In genomic region chr2:142557391-142557790, GRCh38 we compare ENCODE assay signal across 33 cellular contexts.
DNase-seq lines count a peak whose midpoint lies in the region; ATAC-seq and TF ChIP-seq lines count a peak whose summit lies in the region.
"Had no signal": no experiment of that assay in that cellular context is flagged by ENCODE, and none has a peak within 500 bp of the region (broad histone marks: within the 10 kb centered on the region; RNA-seq: fewer than 3 reads in every experiment).

No MANE protein-coding gene starts in this region.

- no peak for ATAC-seq in GM23338
- peak; percentile 40; the same call in 1 of the 3 replicates for ATAC-seq in SK-N-SH treated with all-trans-retinoic acid at 6 μM for 48 hours
- ATAC-seq in HG02678 (IDR thresholded peaks at IDR 0.05; ENCODE audit: unreplicated experiment): no peak
- ATAC-seq: activated CD8-positive, alpha-beta T cell treated with anti-CD3 and anti-CD28 coated beads for 36 hours; K562; naive thymus-derived CD4-positive, alpha-beta T cell; sciatic nerve had no signal

- no peak overlapping the region for H3K9ac ChIP-seq in endodermal cell (ENCODE audit: extremely low read depth, low read length, poor library complexity, severe bottlenecking)
- no peak overlapping the region for H3K9ac ChIP-seq in neuronal stem cell (ENCODE audit: low read depth, low read length, poor library complexity)
- H3K9ac ChIP-seq: BLaER1 had no signal

- H3K27ac ChIP-seq in GM23338 (ENCODE audit: low read depth) (no peak overlapping the region), endodermal cell (ENCODE audit: low read depth, low read length) (peak overlapping the region; percentile 41), neuronal stem cell (replicated peaks; ENCODE audit: low read length) (no peak overlapping the region)
- H3K27ac ChIP-seq: BLaER1, cardiac muscle cell, colonic mucosa, epithelial cell of prostate, Peyer's patch, prostate gland, stomach, thyroid gland, uterus had no signal

- no peaks in the 10 kb centered on the region for H3F3A ChIP-seq in GM23338 (replicated peaks; ENCODE audit: low read depth)

- H3K4me2 ChIP-seq in GM23338 (no peak overlapping the region), neuronal stem cell (ENCODE audit: insufficient read depth, low read length, poor library complexity, severe bottlenecking) (no peak overlapping the region)
- H3K4me2 ChIP-seq: BLaER1 had no signal

- H3K4me1 ChIP-seq in GM23338 (ENCODE audit: insufficient read depth) (no peaks in the 10 kb centered on the region), endodermal cell (ENCODE audit: control insufficient read depth, insufficient read depth, low read length) (no peaks in the 10 kb centered on the region), neuronal stem cell (ENCODE audit: control insufficient read depth in 2 of 2, insufficient read depth in 1 of 2, low read depth in 1 of 2, low read length in 2 of 2) (peaks cover 0 to 8% of the 10 kb centered on the region in 2 donors)
- H3K4me1 ChIP-seq: BLaER1, colonic mucosa, Peyer's patch, prostate gland, stomach, thyroid gland, uterus had no signal

- WGBS in endodermal cell (ENCODE audit: insufficient coverage in 1 of 2, insufficient read length in 1 of 2), 2 experiments: 58 to 67% methylated on average over 1 of the region's 1 CpG
- no CpG with 5 or more reads among the region's 1 CpG for WGBS in neuronal stem cell (ENCODE audit: extremely low coverage in 2 of 2, insufficient read length in 2 of 2, insufficient replicate concordance in 1 of 2), 2 donors

- H3K23ac ChIP-seq in neuronal stem cell (ENCODE audit: low read depth, low read length, poor library complexity): no peak overlapping the region

- no peak for DNase-seq in GM23338 (ENCODE audit: low spot score)
- no peak for DNase-seq in endodermal cell
- DNase-seq in neuronal stem cell (ENCODE audit: low spot score): no peak
- DNase-seq in HEK293T (ENCODE audit: extremely low spot score): no peak
- no peak for DNase-seq in activated T-cell treated with anti-CD3 and anti-CD28 coated beads, Interleukin-2, amount 50 U/mL, for 48 hours
- DNase-seq: activated CD8-positive, alpha-beta memory T cell treated with anti-CD3 and anti-CD28 coated beads, Interleukin-2, amount 50 U/mL, for 48 hours; activated CD8-positive, alpha-beta T cell treated with anti-CD3 and anti-CD28 coated beads for 36 hours; colonic mucosa; effector CD8-positive, alpha-beta T cell; MG63; naive thymus-derived CD4-positive, alpha-beta T cell; NCI-H2029; NCI-H226; NCI-H69; occipital lobe; Peyer's patch; SHP77; stimulated activated CD4-positive, alpha-beta T cell treated with anti-CD3 and anti-CD28 coated beads, Interleukin-12 subunit alpha, Interleukin-12 subunit beta, amount 100 ng/mL, for 4 hours; stimulated activated CD4-positive, alpha-beta T cell treated with anti-CD3 and anti-CD28 coated beads, Interleukin-4, amount 100 ng/mL, for 1 hour; stomach; thyroid gland; uterus had no signal

- H2AK5ac ChIP-seq in neuronal stem cell (ENCODE audit: low read depth, low read length): no peak overlapping the region

- no peaks in the 10 kb centered on the region for H4K20me1 ChIP-seq in GM23338 (replicated peaks; ENCODE audit: insufficient read depth)
- H4K20me1 ChIP-seq: BLaER1 had no signal

- no peak overlapping the region for H3K4me3 Mint-ChIP-seq in GM23338
- H3K4me3 Mint-ChIP-seq in endodermal cell: no peak overlapping the region
- H3K4me3 Mint-ChIP-seq: activated CD8-positive, alpha-beta T cell treated with anti-CD3 and anti-CD28 coated beads for 36 hours; activated naive CD4-positive, alpha-beta T cell treated with anti-CD3 and anti-CD28 coated beads, Interleukin-2, amount 50 U/mL, for 24 hours; naive thymus-derived CD4-positive, alpha-beta T cell; T-helper 2 cell treated with Interferon-gamma antibody and Interleukin-4, amounts not matched to agents 5 μg/mL and 100 μg/mL, for 36 hours had no signal

- no peak overlapping the region for H3K18ac ChIP-seq in neuronal stem cell (ENCODE audit: low read length)

- no peak overlapping the region for H2BK5ac ChIP-seq in neuronal stem cell (ENCODE audit: low read length)

- H3K79me2 ChIP-seq in GM23338 (replicated peaks; ENCODE audit: insufficient read depth): no peaks in the 10 kb centered on the region

- CTCF ChIA-PET in HEK293T (lab: Yijun Ruan, JAX): no interaction called here

- H3K9me3 Mint-ChIP-seq in GM23338 (peaks cover 4% of the 10 kb centered on the region; the same call in 2 of the 3 replicates), endodermal cell (no peaks in the 10 kb centered on the region)
- H3K9me3 Mint-ChIP-seq: activated CD8-positive, alpha-beta T cell treated with anti-CD3 and anti-CD28 coated beads for 36 hours; activated naive CD4-positive, alpha-beta T cell treated with anti-CD3 and anti-CD28 coated beads, Interleukin-2, amount 50 U/mL, for 24 hours; T-helper 2 cell treated with Interferon-gamma antibody and Interleukin-4, amounts not matched to agents 5 μg/mL and 100 μg/mL, for 36 hours had no signal

- TF ChIP-seq CTCF in GM23338 (conservative IDR thresholded peaks at IDR 0.05; ENCODE audit: low read depth in 2 of 2): no peak
- TF ChIP-seq CTCF in endodermal cell (conservative IDR thresholded peaks at IDR 0.05): no peak

- H3K27me3 ChIP-seq in GM23338 (ENCODE audit: insufficient read depth): no peaks in the 10 kb centered on the region
- H3K27me3 ChIP-seq in endodermal cell (ENCODE audit: control insufficient read depth, insufficient read depth, low read length, poor library complexity, severe bottlenecking): no peaks in the 10 kb centered on the region
- H3K27me3 ChIP-seq in neuronal stem cell (ENCODE audit: control insufficient read depth in 3 of 3, insufficient read depth in 3 of 3, low read depth in 1 of 3, low read length in 3 of 3): no peaks in the 10 kb centered on the region
- H3K27me3 ChIP-seq: BLaER1, cardiac muscle cell, colonic mucosa, MG63, Peyer's patch, stomach, thyroid gland, uterus had no signal

- H3K4ac ChIP-seq in neuronal stem cell (ENCODE audit: low read length): no peak overlapping the region

- H3K4me1 Mint-ChIP-seq in GM23338 (no peaks in the 10 kb centered on the region), endodermal cell (no peaks in the 10 kb centered on the region)
- H3K4me1 Mint-ChIP-seq: activated naive CD4-positive, alpha-beta T cell treated with anti-CD3 and anti-CD28 coated beads, Interleukin-2, amount 50 U/mL, for 24 hours; naive thymus-derived CD4-positive, alpha-beta T cell had no signal

- POLR2A ChIA-PET in HEK293T (lab: Yijun Ruan, JAX): no interaction called here

- H3K4me3 ChIP-seq in GM23338 (no peak overlapping the region), endodermal cell (ENCODE audit: low read length) (no peak overlapping the region), neuronal stem cell (ENCODE audit: low read length in 2 of 2) (no peak overlapping the region)
- H3K4me3 ChIP-seq: BLaER1, cardiac muscle cell, colonic mucosa, K562, MG63, Peyer's patch, prostate gland, stomach, thyroid gland, uterus had no signal

- no peaks in the 10 kb centered on the region for H3K79me1 ChIP-seq in neuronal stem cell (ENCODE audit: low read depth, low read length)

- no peaks in the 10 kb centered on the region for H3K27me3 Mint-ChIP-seq in GM23338 (ENCODE audit: insufficient read depth, low read depth, poor library complexity)
- H3K27me3 Mint-ChIP-seq in endodermal cell (ENCODE audit: insufficient read depth): no peaks in the 10 kb centered on the region
- H3K27me3 Mint-ChIP-seq: activated CD8-positive, alpha-beta T cell treated with anti-CD3 and anti-CD28 coated beads for 36 hours; activated naive CD4-positive, alpha-beta T cell treated with anti-CD3 and anti-CD28 coated beads, Interleukin-2, amount 50 U/mL, for 24 hours; naive thymus-derived CD4-positive, alpha-beta T cell had no signal

- H3K36me3 ChIP-seq in GM23338 (ENCODE audit: insufficient read depth) (no peaks in the 10 kb centered on the region), endodermal cell (ENCODE audit: control insufficient read depth, insufficient read depth, low read length) (no peaks in the 10 kb centered on the region), neuronal stem cell (replicated peaks in 1 of 2; ENCODE audit: control insufficient read depth in 2 of 2, insufficient read depth in 2 of 2, low read length in 2 of 2) (no peaks in the 10 kb centered on the region)
- H3K36me3 ChIP-seq: BLaER1, cardiac muscle cell, colonic mucosa, MG63, Peyer's patch, prostate gland, stomach, thyroid gland, uterus had no signal

- H2AFZ ChIP-seq in GM23338 (peak overlapping the region; percentile 63; the same call in 1 of the 2 replicates), neuronal stem cell (ENCODE audit: low read length) (peak overlapping the region; percentile 50)

- H3K14ac ChIP-seq in neuronal stem cell (ENCODE audit: low read length): no peak overlapping the region

- no peak overlapping the region for H4K8ac ChIP-seq in neuronal stem cell (ENCODE audit: low read depth, low read length)

- H4K91ac ChIP-seq in neuronal stem cell (ENCODE audit: low read depth, low read length, poor library complexity): no peak overlapping the region

- no peak overlapping the region for H2BK12ac ChIP-seq in neuronal stem cell (ENCODE audit: low read length)

- no peak overlapping the region for H2BK15ac ChIP-seq in neuronal stem cell (ENCODE audit: low read length)

- no peak overlapping the region for H2BK120ac ChIP-seq in neuronal stem cell (ENCODE audit: low read depth, low read length)

- H3K36me3 Mint-ChIP-seq in GM23338 (ENCODE audit: low read depth) (no peaks in the 10 kb centered on the region; the same call in 2 of the 3 replicates), endodermal cell (ENCODE audit: low read depth) (no peaks in the 10 kb centered on the region)
- H3K36me3 Mint-ChIP-seq: activated naive CD4-positive, alpha-beta T cell treated with anti-CD3 and anti-CD28 coated beads, Interleukin-2, amount 50 U/mL, for 24 hours; naive thymus-derived CD4-positive, alpha-beta T cell had no signal

- H3K9me2 ChIP-seq in GM23338 (ENCODE audit: insufficient read depth): no peaks in the 10 kb centered on the region

- H3K9me3 ChIP-seq in endodermal cell (ENCODE audit: control insufficient read depth, low read length): no peaks in the 10 kb centered on the region
- no peaks in the 10 kb centered on the region for H3K9me3 ChIP-seq in neuronal stem cell (replicated peaks in 1 of 2; ENCODE audit: control insufficient read depth in 2 of 2, insufficient read depth in 1 of 2, low read depth in 1 of 2, low read length in 2 of 2)
- H3K9me3 ChIP-seq: colonic mucosa, MG63, Peyer's patch, prostate gland, stomach, thyroid gland, uterus had no signal

- H3K27ac Mint-ChIP-seq in GM23338: no peak overlapping the region
- H3K27ac Mint-ChIP-seq in endodermal cell: no peak overlapping the region
- H3K27ac Mint-ChIP-seq: activated CD8-positive, alpha-beta T cell treated with anti-CD3 and anti-CD28 coated beads for 36 hours; activated naive CD4-positive, alpha-beta T cell treated with anti-CD3 and anti-CD28 coated beads, Interleukin-2, amount 50 U/mL, for 24 hours; activated T-helper 2 cell treated with anti-CD3 and anti-CD28 coated beads, Interferon-gamma antibody, Interleukin-2, Interleukin-4, amounts not matched to agents 10 μg/mL and 5 μg/mL and 100 μg/mL, durations not matched to agents 14 hours and 24 hours and 36 hours; naive thymus-derived CD4-positive, alpha-beta T cell; T-helper 2 cell treated with Interferon-gamma antibody and Interleukin-4, amounts not matched to agents 5 μg/mL and 100 μg/mL, for 36 hours had no signal

TF ChIP-seq in SK-N-SH treated with all-trans-retinoic acid at 6 μM for 48 hours, 23 proteins besides CTCF, POLR2A, EP300 and RAD21 (continues in another document):
- no peak for TF ChIP-seq CSDC2 (CRISPR knock-in tag; IDR thresholded peaks at IDR 0.05)
